1 cellular context compared by ENCODE assay signal in genomic region chr1:207963429-207964194, GRCh38.
TF ChIP-seq lines count a peak whose summit lies in the region.

No MANE protein-coding gene starts in this region.

TF ChIP-seq in HepG2, 621 proteins besides CTCF, POLR2A, EP300 and RAD21 (continued from another document and continues in another):
- TF ChIP-seq TIGD3 (CRISPR knock-in tag; IDR thresholded peaks at IDR 0.05; ENCODE audit: borderline replicate concordance) (no peak), ZNF451 (CRISPR knock-in tag; IDR thresholded peaks at IDR 0.05) (0 out of 2 replicates have a peak, but pooled peaks have one; percentile 47), NFE2L1 (CRISPR knock-in tag; IDR thresholded peaks at IDR 0.05; ENCODE audit: borderline replicate concordance) (no peak), ZSCAN30 (CRISPR knock-in tag; IDR thresholded peaks at IDR 0.05) (no peak; the same call in 1 of the 2 replicates), SMAD9 (CRISPR knock-in tag; IDR thresholded peaks at IDR 0.05) (no peak), ZKSCAN5 (CRISPR knock-in tag; IDR thresholded peaks at IDR 0.05) (no peak), GRHL1 (CRISPR knock-in tag; conservative IDR thresholded peaks at IDR 0.05) (no peak), ELF3 (CRISPR knock-in tag; IDR thresholded peaks at IDR 0.05) (peak; percentile 78), RARA (CRISPR knock-in tag; IDR thresholded peaks at IDR 0.05) (peak; percentile 89), USF2 (IDR thresholded peaks at IDR 0.05; ENCODE audit: low read depth, low read length) (no peak), USF2 (CRISPR knock-in tag; IDR thresholded peaks at IDR 0.05; ENCODE audit: borderline replicate concordance) (no peak), ZBTB44 (CRISPR knock-in tag; IDR thresholded peaks at IDR 0.05) (0 out of 2 replicates have a peak, but pooled peaks have one; percentile 17), RBFOX2 (IDR thresholded peaks at IDR 0.05; ENCODE audit: low read depth, low read length) (peak; percentile 79), PHF5A (CRISPR knock-in tag; IDR thresholded peaks at IDR 0.05; ENCODE audit: low read depth, unreplicated experiment) (no peak), NR2C2 (CRISPR knock-in tag; IDR thresholded peaks at IDR 0.05; ENCODE audit: borderline replicate concordance) (peak; percentile 48; the same call in 1 of the 2 replicates), FOSL2 (CRISPR knock-in tag; IDR thresholded peaks at IDR 0.05) (peak; percentile 59), ZNF720 (CRISPR knock-in tag; IDR thresholded peaks at IDR 0.05) (no peak), ZNF609 (CRISPR knock-in tag; IDR thresholded peaks at IDR 0.05; ENCODE audit: borderline replicate concordance) (no peak; the same call in 1 of the 2 replicates), EZH2 (conservative IDR thresholded peaks at IDR 0.05; ENCODE audit: low read depth, low read length) (no peak), ZSCAN29 (CRISPR knock-in tag; conservative IDR thresholded peaks at IDR 0.05) (0 out of 2 replicates have a peak, but pooled peaks have one; percentile 20), MIER2 (CRISPR knock-in tag; IDR thresholded peaks at IDR 0.05) (no peak; the same call in 1 of the 2 replicates), NFYC (CRISPR knock-in tag; IDR thresholded peaks at IDR 0.05) (no peak), ZNF512B (CRISPR knock-in tag; IDR thresholded peaks at IDR 0.05; ENCODE audit: borderline replicate concordance) (no peak), ZNF33B (CRISPR knock-in tag; IDR thresholded peaks at IDR 0.05) (no peak), ZNF34 (CRISPR knock-in tag; IDR thresholded peaks at IDR 0.05; ENCODE audit: borderline replicate concordance) (no peak), NR3C1 (CRISPR knock-in tag; IDR thresholded peaks at IDR 0.05) (no peak), TARDBP (CRISPR knock-in tag; IDR thresholded peaks at IDR 0.05) (0 out of 2 replicates have a peak, but pooled peaks have one; percentile 47), SMAD3 (CRISPR knock-in tag; IDR thresholded peaks at IDR 0.05) (0 out of 2 replicates have a peak, but pooled peaks have one; percentile 54), ZNF136 (CRISPR knock-in tag; IDR thresholded peaks at IDR 0.05; ENCODE audit: low read depth) (no peak), ZNF619 (CRISPR knock-in tag; IDR thresholded peaks at IDR 0.05) (peak; percentile 53; the same call in 1 of the 2 replicates), FOXP1 (IDR thresholded peaks at IDR 0.05) (no peak), FOXP1 (CRISPR knock-in tag; IDR thresholded peaks at IDR 0.05) (peak; percentile 80), ZNF414 (CRISPR knock-in tag; IDR thresholded peaks at IDR 0.05) (peak; percentile 45; the same call in 1 of the 2 replicates), ZFP82 (CRISPR knock-in tag; IDR thresholded peaks at IDR 0.05; ENCODE audit: borderline replicate concordance) (peak; percentile 91; the same call in 1 of the 2 replicates), MTA3 (CRISPR knock-in tag; IDR thresholded peaks at IDR 0.05) (no peak), MXD4 (CRISPR knock-in tag; IDR thresholded peaks at IDR 0.05) (no peak), CHD4 (IDR thresholded peaks at IDR 0.05; ENCODE audit: borderline replicate concordance, low read length) (no peak), ZNF572 (CRISPR knock-in tag; IDR thresholded peaks at IDR 0.05) (no peak), TGIF2 (CRISPR knock-in tag; IDR thresholded peaks at IDR 0.05) (no peak), PBX2 (CRISPR knock-in tag; IDR thresholded peaks at IDR 0.05) (no peak), STAG1 (CRISPR knock-in tag; IDR thresholded peaks at IDR 0.05) (peak; percentile 95)
